ENCODE assay signal across 19 cellular contexts in genomic region chr6:50707191-50707590, GRCh38. TPM values are rescaled to one million over a fixed set of nuclear protein-coding genes. Genes with fewer than 3 reads are reported as not detected.
DNase-seq lines count a peak whose midpoint lies in the region; ATAC-seq, FAIRE-seq and TF ChIP-seq lines count a peak whose summit lies in the region.
"Had no signal": no experiment of that assay in that cellular context is flagged by ENCODE, and none has a peak within 500 bp of the region (broad histone marks: within the 10 kb centered on the region; RNA-seq: fewer than 3 reads in every experiment).

No MANE protein-coding gene starts in this region.

- H3K79me2 ChIP-seq in GM23338 (replicated peaks; ENCODE audit: insufficient read depth): no peaks in the 10 kb centered on the region
- no peaks in the 10 kb centered on the region for H3K79me2 ChIP-seq in endothelial cell of umbilical vein (ENCODE audit: control insufficient read depth, insufficient read depth, low read length)

- H3K36me3 Mint-ChIP-seq in GM23338 (ENCODE audit: low read depth): no peaks in the 10 kb centered on the region
- H3K36me3 Mint-ChIP-seq in activated T-helper 17 cell treated with anti-CD3 and anti-CD28 coated beads, Interleukin-2, amount 50 U/mL, for 72 hours (ENCODE audit: low read depth): no peaks in the 10 kb centered on the region
- H3K36me3 Mint-ChIP-seq: CD14-positive monocyte; CD8-positive, alpha-beta memory T cell had no signal

- peaks cover 5% of the 10 kb centered on the region; the same call in 2 of the 3 replicates for H3K9me3 Mint-ChIP-seq in GM23338
- H3K9me3 Mint-ChIP-seq in activated T-helper 17 cell treated with anti-CD3 and anti-CD28 coated beads, Interleukin-2, amount 50 U/mL, for 72 hours: peaks cover 11% of the 10 kb centered on the region

- H4K20me1 ChIP-seq in GM23338 (replicated peaks; ENCODE audit: insufficient read depth) (peaks cover 38% of the 10 kb centered on the region), endothelial cell of umbilical vein (replicated peaks; ENCODE audit: control insufficient read depth, extremely low read depth, insufficient read depth, low read length) (no peaks in the 10 kb centered on the region)

- POLR2A ChIA-PET in endothelial cell of umbilical vein (lab: Charles Lee): no interaction called here

- H3K27me3 ChIP-seq in GM23338 (ENCODE audit: insufficient read depth) (peaks cover 100% of the 10 kb centered on the region), NT2/D1 (ENCODE audit: insufficient read depth, insufficient read length) (peaks cover 55% of the 10 kb centered on the region), endothelial cell of umbilical vein (ENCODE audit: control insufficient read depth in 2 of 2, insufficient read depth in 2 of 2, low read length in 2 of 2) (peaks cover 46 to 63% of the 10 kb centered on the region in 2 experiments), iPS-20b (ENCODE audit: insufficient read depth, low read length) (peaks cover 100% of the 10 kb centered on the region), HAP-1 (ENCODE audit: low read depth) (peaks cover 10% of the 10 kb centered on the region; the same call in 1 of the 2 replicates)

- H3K4me3 Mint-ChIP-seq in GM23338: peak overlapping the region; percentile 66
- no peak overlapping the region for H3K4me3 Mint-ChIP-seq in activated T-helper 17 cell treated with anti-CD3 and anti-CD28 coated beads, Interleukin-2, amount 50 U/mL, for 72 hours
- H3K4me3 Mint-ChIP-seq: CD8-positive, alpha-beta memory T cell had no signal

- no peaks in the 10 kb centered on the region for H3K9me2 ChIP-seq in GM23338 (ENCODE audit: insufficient read depth)

- FAIRE-seq in endothelial cell of umbilical vein (lab: Jason Lieb, UNC): no peak
- FAIRE-seq: H54, HepG2 had no signal

- intact Hi-C loops in endothelial cell of umbilical vein (cut with micrococcal nuclease): no loop called here

- H3K4me1 ChIP-seq in GM23338 (ENCODE audit: insufficient read depth) (peaks cover 61% of the 10 kb centered on the region), NT2/D1 (ENCODE audit: insufficient read depth, insufficient read length) (no peaks in the 10 kb centered on the region), endothelial cell of umbilical vein (ENCODE audit: control insufficient read depth, extremely low read depth, insufficient read depth, low read length) (no peaks in the 10 kb centered on the region), iPS-20b (ENCODE audit: insufficient read depth, low read length) (peaks cover 6% of the 10 kb centered on the region; the same call in 1 of the 2 replicates), HAP-1 (no peaks in the 10 kb centered on the region)
- H3K4me1 ChIP-seq: Caco-2 had no signal

- TF ChIP-seq CTCF in GM23338 (conservative IDR thresholded peaks at IDR 0.05; ENCODE audit: low read depth in 2 of 2) (no peak), endothelial cell of umbilical vein (IDR thresholded peaks at IDR 0.05; ENCODE audit: extremely low read depth in 1 of 2, insufficient read depth in 1 of 2, low read depth in 1 of 2, low read length in 2 of 2) (no peak)

- peaks cover 92% of the 10 kb centered on the region for H3K27me3 Mint-ChIP-seq in GM23338 (ENCODE audit: insufficient read depth, low read depth, poor library complexity)
- peaks cover 38% of the 10 kb centered on the region for H3K27me3 Mint-ChIP-seq in activated T-helper 17 cell treated with anti-CD3 and anti-CD28 coated beads, Interleukin-2, amount 50 U/mL, for 72 hours

- H3K9ac ChIP-seq in NT2/D1 (ENCODE audit: insufficient read length, low read depth): no peak overlapping the region
- no peak overlapping the region for H3K9ac ChIP-seq in endothelial cell of umbilical vein (replicated peaks; ENCODE audit: extremely low read depth, insufficient read depth, low read length)
- no peak overlapping the region for H3K9ac ChIP-seq in iPS-20b (ENCODE audit: low read depth, low read length)

- H3F3A ChIP-seq in GM23338 (replicated peaks; ENCODE audit: low read depth): peaks cover 21% of the 10 kb centered on the region

- DNase-seq in GM23338 (ENCODE audit: low spot score): no peak
- no peak for DNase-seq in NT2/D1 (ENCODE audit: low read depth, low spot score)
- no peak for DNase-seq in endothelial cell of umbilical vein (ENCODE audit: low read depth, low spot score)
- DNase-seq in nucleus accumbens (lab: John Stamatoyannopoulos, UW): no peak
- DNase-seq in NCI-H446 treated with DMSO at 0.1 percent for 48 hours (lab: John Stamatoyannopoulos, UW): no peak
- DNase-seq in HAP-1 (ENCODE audit: low spot score in 2 of 2): no peak
- DNase-seq: Caco-2; CD8-positive, alpha-beta memory T cell; DMS53 had no signal

- no peak for TF ChIP-seq POLR2A in endothelial cell of umbilical vein (IDR thresholded peaks at IDR 0.05; ENCODE audit: low read depth, low read length)

- dilution Hi-C loops in endothelial cell of umbilical vein (cut with MboI; ENCODE audit: extremely low pct_ligation_motif_present, low sequenced_read_pairs): no loop called here

- H3K9me1 ChIP-seq in endothelial cell of umbilical vein (replicated peaks; ENCODE audit: control insufficient read depth, extremely low read depth, insufficient read depth, low read length): no peaks in the 10 kb centered on the region

- H3K4me1 Mint-ChIP-seq in GM23338: peaks cover 42% of the 10 kb centered on the region
- no peaks in the 10 kb centered on the region for H3K4me1 Mint-ChIP-seq in activated T-helper 17 cell treated with anti-CD3 and anti-CD28 coated beads, Interleukin-2, amount 50 U/mL, for 72 hours
- H3K4me1 Mint-ChIP-seq: CD14-positive monocyte; CD8-positive, alpha-beta memory T cell had no signal

- H3K27ac ChIP-seq in GM23338 (ENCODE audit: low read depth) (no peak overlapping the region), endothelial cell of umbilical vein (ENCODE audit: insufficient read depth, low read depth, low read length) (no peak overlapping the region), iPS-20b (ENCODE audit: low read length) (no peak overlapping the region)
- H3K27ac ChIP-seq: 22Rv1 had no signal

- no peak overlapping the region for H3K27ac Mint-ChIP-seq in GM23338
- no peak overlapping the region for H3K27ac Mint-ChIP-seq in activated T-helper 17 cell treated with anti-CD3 and anti-CD28 coated beads, Interleukin-2, amount 50 U/mL, for 72 hours
- H3K27ac Mint-ChIP-seq: CD14-positive monocyte; CD8-positive, alpha-beta memory T cell had no signal

- no peaks in the 10 kb centered on the region for H3K9me3 ChIP-seq in NT2/D1 (ENCODE audit: insufficient read depth, low read length)
- no peaks in the 10 kb centered on the region for H3K9me3 ChIP-seq in endothelial cell of umbilical vein (replicated peaks; ENCODE audit: control insufficient read depth, insufficient read depth, low read length)
- H3K9me3 ChIP-seq in iPS-20b (ENCODE audit: insufficient read depth, low read depth, low read length): no peaks in the 10 kb centered on the region
- no peaks in the 10 kb centered on the region for H3K9me3 ChIP-seq in HAP-1
- H3K9me3 ChIP-seq: Caco-2 had no signal

- ATAC-seq in GM23338: peak; percentile 17
- no peak for ATAC-seq in activated T-helper 17 cell treated with anti-CD3 and anti-CD28 coated beads, Interleukin-2, amount 50 U/mL, for 72 hours (replicated peaks)
- ATAC-seq: HepG2 had no signal

- in situ Hi-C loops in HAP-1 (cut with MboI; ENCODE audit: low sequenced_read_pairs): no loop called here

- no peaks in the 10 kb centered on the region for H3K36me3 ChIP-seq in GM23338 (ENCODE audit: insufficient read depth)
- no peaks in the 10 kb centered on the region for H3K36me3 ChIP-seq in NT2/D1 (ENCODE audit: insufficient read depth, insufficient read length, low read length)
- no peaks in the 10 kb centered on the region for H3K36me3 ChIP-seq in endothelial cell of umbilical vein (ENCODE audit: control insufficient read depth in 2 of 2, extremely low read depth in 1 of 2, insufficient read depth in 2 of 2, low read length in 2 of 2)
- no peaks in the 10 kb centered on the region for H3K36me3 ChIP-seq in iPS-20b (ENCODE audit: insufficient read depth, low read depth, low read length)
- no peaks in the 10 kb centered on the region for H3K36me3 ChIP-seq in HAP-1 (replicated peaks)

- H3K4me2 ChIP-seq in GM23338: peak overlapping the region; percentile 80
- H3K4me2 ChIP-seq in endothelial cell of umbilical vein (ENCODE audit: insufficient read depth, low read length): no peak overlapping the region

- peak overlapping the region; percentile 56 for H3K4me3 ChIP-seq in GM23338
- peak overlapping the region; percentile 11 for H3K4me3 ChIP-seq in NT2/D1 (ENCODE audit: insufficient read length, low read depth)
- H3K4me3 ChIP-seq in endothelial cell of umbilical vein (replicated peaks in 1 of 3; ENCODE audit: insufficient read depth in 1 of 3, low read depth in 1 of 3, low read length in 3 of 3): no peak overlapping the region
- peak overlapping the region; percentile 61; the same call in 1 of the 2 replicates for H3K4me3 ChIP-seq in iPS-20b (ENCODE audit: low read length)
- H3K4me3 ChIP-seq in HAP-1: no peak overlapping the region

- H2AFZ ChIP-seq in GM23338 (no peak overlapping the region), endothelial cell of umbilical vein (ENCODE audit: low read depth, low read length) (no peak overlapping the region)

- CTCF ChIA-PET in endothelial cell of umbilical vein (lab: Charles Lee): no interaction called here

- BruUV-seq in endothelial cell of umbilical vein (replicated peaks; lab: Mats Ljungman, UMichigan): no TSS peak

TF ChIP-seq in GM23338, 12 proteins besides CTCF, POLR2A, EP300 and RAD21:
- peak; percentile 67 for TF ChIP-seq EZH2 (IDR thresholded peaks at IDR 0.05; ENCODE audit: low read depth, unreplicated experiment)
- no peak for TF ChIP-seq ZNF331 (CRISPR knock-in tag; IDR thresholded peaks at IDR 0.05; ENCODE audit: low read depth)

TF ChIP-seq in endothelial cell of umbilical vein, 7 proteins besides CTCF, POLR2A, EP300 and RAD21:
- TF ChIP-seq POLR2AphosphoS5 (IDR thresholded peaks at IDR 0.05; ENCODE audit: insufficient read depth, low read depth, low read length) (no peak), EZH2 (IDR thresholded peaks at IDR 0.05; ENCODE audit: borderline replicate concordance, low read depth, low read length, severe bottlenecking) (peak; percentile 14)

RNA-seq across cellular contexts. Expression of gene TFAP2D, which starts 6.1 kb away (rescaled TPM):
- not detected in 2 replicates for total RNA-seq in GM23338 (2014; rRNA removed; shearing (Covaris generic))
- polyA plus RNA-seq in GM23338 (2016; fragmentation: Nextera tagmentation; extraction: Ambion mirVana): not detected in 2 replicates
- not detected in 2 replicates for total RNA-seq in endothelial cell of umbilical vein
- not detected in 2 replicates for polyA plus RNA-seq in endothelial cell of umbilical vein
- polyA plus RNA-seq in endothelial cell of umbilical vein (2011; cell fraction: cytosol; rRNA removed): not detected in 2 replicates
- polyA plus RNA-seq in endothelial cell of umbilical vein (2011; cell fraction: nucleus; rRNA removed): not detected in 2 replicates
- polyA plus RNA-seq in endothelial cell of umbilical vein (2012): not detected in 2 replicates
- not detected in 2 replicates for polyA minus RNA-seq in endothelial cell of umbilical vein
- not detected for polyA minus RNA-seq in endothelial cell of umbilical vein (2011; cell fraction: cytosol; rRNA and poly(A)+ RNA removed)
- not detected in 2 replicates for polyA minus RNA-seq in endothelial cell of umbilical vein (2011; cell fraction: nucleus; rRNA and poly(A)+ RNA removed)
- total RNA-seq in activated T-helper 17 cell treated with anti-CD3 and anti-CD28 coated beads, Interleukin-2, amount 50 U/mL, for 72 hours: not detected
- total RNA-seq: A673; Caco-2; CD8-positive, alpha-beta memory T cell; Daoy; HepG2; HT-29 had no signal
- polyA plus RNA-seq: BJ, CD14-positive monocyte, HepG2 had no signal

Comparison
In these comparisons a context has a peak if more than half of its experiments do, and no peak if none do; other contexts are left out.
1. H3K4me3 ChIP-seq: peak in GM23338 (single experiment), NT2/D1 (single experiment) and iPS-20b (single experiment); none in endothelial cell of umbilical vein (0 of 3) and HAP-1 (single experiment).